Comparison of ENCODE assay signal across 8 cellular contexts in genomic region chr10:32054087-32054486, GRCh38. TPM values are rescaled to one million over a fixed set of nuclear protein-coding genes. Genes with fewer than 3 reads are reported as not detected.
A peak's percentile ranks its signal among the peaks of the same experiment; 100 is the strongest.
DNase-seq lines count a peak whose midpoint lies in the region; ATAC-seq and TF ChIP-seq lines count a peak whose summit lies in the region.

No MANE protein-coding gene starts in this region.

- no peaks in the 10 kb centered on the region for H3K9me3 Mint-ChIP-seq in activated CD4-positive, alpha-beta memory T cell treated with anti-CD3 and anti-CD28 coated beads for 36 hours

- H3K27me3 ChIP-seq in BJ (ENCODE audit: control insufficient read depth, insufficient read depth, low read length) (no peaks in the 10 kb centered on the region), gastrocnemius medialis (no peaks in the 10 kb centered on the region)

- H3K27ac Mint-ChIP-seq in activated CD4-positive, alpha-beta memory T cell treated with anti-CD3 and anti-CD28 coated beads for 36 hours, result peak overlapping the region; percentile 94

- H3K27me3 Mint-ChIP-seq in activated CD4-positive, alpha-beta memory T cell treated with anti-CD3 and anti-CD28 coated beads for 36 hours, result no peaks in the 10 kb centered on the region

- H3K27ac ChIP-seq in gastrocnemius medialis, result peak overlapping the region; percentile 87 to 99 (median 96)

- no peaks in the 10 kb centered on the region for H3K36me3 ChIP-seq in BJ (ENCODE audit: control insufficient read depth, insufficient read depth, low read length)
- no peaks in the 10 kb centered on the region for H3K36me3 ChIP-seq in gastrocnemius medialis

- TF ChIP-seq POLR2A in gastrocnemius medialis (IDR thresholded peaks at IDR 0.05), result no peak

- intact Hi-C loops in activated CD4-positive, alpha-beta memory T cell treated with anti-CD3 and anti-CD28 coated beads for 36 hours (cut with micrococcal nuclease), result loop anchor here (2.0 to 10.0 kb wide), 3 partner anchors 47 to 901 kb away; partner anchors contain the start of gene ITGB1
- intact Hi-C loops in gastrocnemius medialis (cut with DNase I; ENCODE audit: low total_unique reads), result loop anchor here (5.0 to 10.0 kb wide), 2 partner anchors 393 to 901 kb away; partner anchors contain the start of genes CCDC7 and ITGB1

- DNase-seq in BJ (ENCODE audit: low read depth), result no peak
- DNase-seq in HFF-Myc (ENCODE audit: extremely low read depth, low read depth), result no peak
- no peak for DNase-seq in activated CD4-positive, alpha-beta memory T cell treated with anti-CD3 and anti-CD28 coated beads for 36 hours
- DNase-seq in hepatic stellate cell (ENCODE audit: low spot score), result peak; percentile 22
- DNase-seq in gastrocnemius medialis, result no peak
- DNase-seq in DMS79 (lab: John Stamatoyannopoulos, UW), result no peak
- no peak for DNase-seq in NCI-H1930 (lab: John Stamatoyannopoulos, UW)

- peaks cover 56% of the 10 kb centered on the region for H3K4me1 Mint-ChIP-seq in activated CD4-positive, alpha-beta memory T cell treated with anti-CD3 and anti-CD28 coated beads for 36 hours (ENCODE audit: low read depth)

- CTCF ChIA-PET in BJ (lab: Yijun Ruan, JAX), result interaction anchor here (1.5 kb wide), 1 partner anchor 156 kb away, joined by 5 read pairs; no protein-coding TSS in a partner anchor
- CTCF ChIA-PET in activated CD4-positive, alpha-beta memory T cell treated with anti-CD3 and anti-CD28 coated beads for 36 hours (lab: Charles Lee), result interaction anchor here (0.6 to 1.0 kb wide), 2 partner anchors 49 to 137 kb away, joined by 3 to 5 read pairs; no protein-coding TSS in a partner anchor

- TF ChIP-seq CTCF in BJ (IDR thresholded peaks at IDR 0.05; ENCODE audit: insufficient read depth, low read depth, low read length) (no peak), HFF-Myc (IDR thresholded peaks at IDR 0.05; ENCODE audit: low read depth, low read length, missing control alignments) (no peak), gastrocnemius medialis (IDR thresholded peaks at IDR 0.05 in 4 of 5, conservative IDR thresholded peaks at IDR 0.05 in 1 of 5) (no peak)

- POLR2A ChIA-PET in BJ (lab: Charles Lee), result no interaction called here
- POLR2A ChIA-PET in activated CD4-positive, alpha-beta memory T cell treated with anti-CD3 and anti-CD28 coated beads for 36 hours (lab: Charles Lee), result interaction anchor here (1.0 kb wide), 1 partner anchor 124 kb away, joined by 3 read pairs; no protein-coding TSS in a partner anchor

- peak overlapping the region; percentile 96 for H3K4me3 Mint-ChIP-seq in activated CD4-positive, alpha-beta memory T cell treated with anti-CD3 and anti-CD28 coated beads for 36 hours

- H3K9me3 ChIP-seq in gastrocnemius medialis, result no peaks in the 10 kb centered on the region

- ATAC-seq in gastrocnemius medialis (no peak), GM18907 (IDR thresholded peaks at IDR 0.05; ENCODE audit: unreplicated experiment) (no peak)

- H3K4me1 ChIP-seq in gastrocnemius medialis, result peaks cover 50 to 56% of the 10 kb centered on the region in 2 donors

- peaks cover 15% of the 10 kb centered on the region for H3K36me3 Mint-ChIP-seq in activated CD4-positive, alpha-beta memory T cell treated with anti-CD3 and anti-CD28 coated beads for 36 hours

- peak overlapping the region; percentile 78 for H3K4me3 ChIP-seq in BJ (ENCODE audit: low read depth, low read length)
- peak overlapping the region; percentile 89 for H3K4me3 ChIP-seq in HFF-Myc (replicated peaks; ENCODE audit: low read depth, low read length)
- H3K4me3 ChIP-seq in gastrocnemius medialis, result peak overlapping the region; percentile 75 to 91 (median 84)

- in situ Hi-C loops in gastrocnemius medialis (cut with MboI; ENCODE audit: low sequenced_read_pairs in 4 of 4), result loop anchor here in 3 of 4 donors (10.0 to 25.0 kb wide), 3 partner anchors 283 to 321 kb away; partner anchors contain the start of gene EPC1 (in 1 of the 3)

RNA-seq across cellular contexts. Expression of gene KIF5B, which starts 2.1 kb away (rescaled TPM):
- 28.8 and 53.7 TPM in 2 replicates for polyA plus RNA-seq in BJ (2011; rRNA removed)
- polyA minus RNA-seq in BJ (2011; rRNA and poly(A)+ RNA removed), result 24.6 and 34.1 TPM in 2 replicates
- 10 to 100 TPM; 73.9 to 75.2 TPM for total RNA-seq in activated CD4-positive, alpha-beta memory T cell treated with anti-CD3 and anti-CD28 coated beads for 36 hours
- 100 to 1,000 TPM; 123 to 151 (median 142) TPM for total RNA-seq in gastrocnemius medialis
